11 cellular contexts compared by ENCODE assay signal in the genomic region with DNA sequence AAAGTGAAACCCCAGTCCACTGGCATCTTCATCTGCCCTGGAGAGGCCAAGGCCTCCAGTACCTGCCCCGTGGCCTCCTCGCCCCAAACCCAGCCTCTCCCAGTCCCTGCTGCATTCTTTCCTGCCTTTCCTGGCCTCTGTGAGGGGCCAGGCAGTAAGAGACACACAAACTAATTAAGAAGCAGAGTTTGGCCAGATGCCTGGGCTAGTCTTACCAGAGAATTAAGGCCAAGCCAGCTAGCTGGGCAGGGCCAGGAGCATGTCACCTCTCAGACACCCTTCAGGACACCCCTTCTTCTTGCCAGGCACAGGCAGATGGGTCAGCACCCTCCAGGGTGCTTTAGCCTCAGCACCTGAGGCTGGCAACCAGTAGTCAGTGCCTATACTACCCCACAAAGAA. TPM values are rescaled to one million over a fixed set of nuclear protein-coding genes. Genes with fewer than 3 reads are reported as not detected.
DNase-seq lines count a peak whose midpoint lies in the region; ATAC-seq, FAIRE-seq and TF ChIP-seq lines count a peak whose summit lies in the region.
"Had no signal": no experiment of that assay in that cellular context is flagged by ENCODE, and none has a peak within 500 bp of the region (broad histone marks: within the 10 kb centered on the region; RNA-seq: fewer than 3 reads in every experiment).

No MANE protein-coding gene starts in this region.

- no peak overlapping the region for H3K27ac ChIP-seq in kidney (ENCODE audit: low read depth in 2 of 2, low read length in 2 of 2)
- H3K27ac ChIP-seq: Peyer's patch had no signal

- no peak overlapping the region for H3K27ac Mint-ChIP-seq in activated naive CD8-positive, alpha-beta T cell
- no peak overlapping the region for H3K27ac Mint-ChIP-seq in mesothelial cell of epicardium

- peaks cover 8% of the 10 kb centered on the region for H3K4me1 ChIP-seq in BE2C
- H3K4me1 ChIP-seq in kidney (ENCODE audit: control insufficient read depth in 1 of 2, insufficient read depth in 1 of 2, low read depth in 1 of 2, low read length in 2 of 2), result peaks cover 5 to 11% of the 10 kb centered on the region in 2 donors

- peaks cover 20% of the 10 kb centered on the region for H3K27me3 Mint-ChIP-seq in activated naive CD8-positive, alpha-beta T cell
- peaks cover 70% of the 10 kb centered on the region for H3K27me3 Mint-ChIP-seq in mesothelial cell of epicardium (ENCODE audit: low read depth)

- H3K9me3 ChIP-seq in BE2C (no peaks in the 10 kb centered on the region), kidney (ENCODE audit: control insufficient read depth in 1 of 2, low read length in 2 of 2) (no peaks in the 10 kb centered on the region)
- H3K9me3 ChIP-seq: Peyer's patch had no signal

- no peaks in the 10 kb centered on the region for H3K27me3 ChIP-seq in BE2C

- H3K9me3 Mint-ChIP-seq in activated naive CD8-positive, alpha-beta T cell (ENCODE audit: low read depth), result no peaks in the 10 kb centered on the region
- H3K9me3 Mint-ChIP-seq in mesothelial cell of epicardium, result no peaks in the 10 kb centered on the region

- ATAC-seq in left lobe of liver, result no peak

- H3K4me3 ChIP-seq in BE2C (ENCODE audit: low read depth, low read length) (peak overlapping the region; percentile 79), kidney (ENCODE audit: low read length in 2 of 2) (no peak overlapping the region)

- no peak for TF ChIP-seq CTCF in BE2C (IDR thresholded peaks at IDR 0.05; ENCODE audit: low read depth, low read length)
- no peak for TF ChIP-seq CTCF in mesothelial cell of epicardium (IDR thresholded peaks at IDR 0.05; ENCODE audit: unreplicated experiment)
- no peak for TF ChIP-seq CTCF in kidney (IDR thresholded peaks at IDR 0.05; ENCODE audit: borderline replicate concordance, extremely low read depth, insufficient read depth)

- H3K9ac ChIP-seq in kidney (ENCODE audit: low read length in 2 of 2), result no peak overlapping the region

- FAIRE-seq in kidney (lab: Jason Lieb, UNC), result no peak
- FAIRE-seq: endometrium had no signal

- DNase-seq in BE2C (peak; percentile 43), EH (ENCODE audit: low read depth) (peak; percentile 41), mesothelial cell of epicardium (ENCODE audit: low spot score in 2 of 2, unreplicated experiment in 2 of 2) (no peak), left lobe of liver (ENCODE audit: low spot score) (no peak), NCI-H1048 (lab: John Stamatoyannopoulos, UW) (no peak), NCI-H1417 (lab: John Stamatoyannopoulos, UW) (no peak), kidney (no peak)
- DNase-seq: NCI-H2029, Peyer's patch had no signal

- H3K36me3 Mint-ChIP-seq in activated naive CD8-positive, alpha-beta T cell, result no peaks in the 10 kb centered on the region
- no peaks in the 10 kb centered on the region for H3K36me3 Mint-ChIP-seq in mesothelial cell of epicardium

- H3K36me3 ChIP-seq in BE2C, result no peaks in the 10 kb centered on the region
- H3K36me3 ChIP-seq in kidney (ENCODE audit: control insufficient read depth in 1 of 2, insufficient read depth in 2 of 2, low read length in 2 of 2), result no peaks in the 10 kb centered on the region
- H3K36me3 ChIP-seq: Peyer's patch had no signal

- peaks cover 18% of the 10 kb centered on the region for H3K4me1 Mint-ChIP-seq in activated naive CD8-positive, alpha-beta T cell (ENCODE audit: low read depth)
- H3K4me1 Mint-ChIP-seq in mesothelial cell of epicardium, result peaks cover 22% of the 10 kb centered on the region

- H3K4me3 Mint-ChIP-seq in activated naive CD8-positive, alpha-beta T cell, result peak overlapping the region; percentile 82
- peak overlapping the region; percentile 66 for H3K4me3 Mint-ChIP-seq in mesothelial cell of epicardium

- intact Hi-C loops in kidney (cut with DNase I), result loop anchor here (10.0 kb wide), 1 partner anchor 210 kb away; no protein-coding TSS in a partner anchor

RNA-seq across cellular contexts. Expression of a gene that starts 2.4 kb away (rescaled TPM):
- polyA plus RNA-seq in BE2C (2012; ENCODE audit: insufficient read depth, insufficient read length, low read depth), result 1.9 TPM
- 2.3 to 3.7 TPM (median 2.9 TPM) in 3 replicates for total RNA-seq in mesothelial cell of epicardium
- 0.40 TPM for total RNA-seq in left lobe of liver
- total RNA-seq in kidney, result 0.91 TPM
- 1.5 TPM for polyA plus RNA-seq in kidney (ENCODE audit: insufficient read depth, low read depth, low replicate concordance)

Comparison
In these comparisons a context has a peak if more than half of its experiments do, and no peak if none do; other contexts are left out.
1. DNase-seq: peak in BE2C (single experiment) and EH (single experiment); none in mesothelial cell of epicardium (0 of 2), left lobe of liver (single experiment), NCI-H1048 (single experiment), NCI-H1417 (0 of 3) and kidney (single experiment).